In genomic region chr20:49285233-49285668, GRCh38 we compare ENCODE assay signal across 15 cellular contexts. TPM values are rescaled to one million over a fixed set of nuclear protein-coding genes. Genes with fewer than 3 reads are reported as not detected.
DNase-seq lines count a peak whose midpoint lies in the region; ATAC-seq, FAIRE-seq and TF ChIP-seq lines count a peak whose summit lies in the region.
"Had no signal": no experiment of that assay in that cellular context is flagged by ENCODE, and none has a peak within 500 bp of the region (broad histone marks: within the 10 kb centered on the region; RNA-seq: fewer than 3 reads in every experiment).

No MANE protein-coding gene starts in this region.

- no peak overlapping the region for H3K56ac ChIP-seq in H1 (replicated peaks; ENCODE audit: insufficient read length, low read depth, low read length)

- H3K4me1 ChIP-seq in PC-9 (replicated peaks; ENCODE audit: insufficient read depth), result peaks cover 91% of the 10 kb centered on the region
- H3K4me1 ChIP-seq in H1 (replicated peaks in 1 of 4; ENCODE audit: control insufficient read depth in 3 of 4, insufficient read depth in 4 of 4, low read length in 3 of 4), result peaks cover 2 to 16% (median 13%) of the 10 kb centered on the region in 4 experiments; a peak in 6 of 7 replicates
- peaks cover 69% of the 10 kb centered on the region for H3K4me1 ChIP-seq in smooth muscle cell (ENCODE audit: low read depth)
- H3K4me1 ChIP-seq in upper lobe of left lung, result peaks cover 28 to 63% (median 47%) of the 10 kb centered on the region in 4 donors

- no peak for ATAC-seq in activated T-cell treated with anti-CD3 and anti-CD28 coated beads, Interleukin-2, amount 50 U/mL, for 72 hours (replicated peaks in 1 of 2)
- no peak for ATAC-seq in upper lobe of left lung (ENCODE audit: low FRiP score in 2 of 2)

- H3K4ac ChIP-seq in H1 (replicated peaks; ENCODE audit: insufficient read length, low read depth, low read length), result no peak overlapping the region

- peaks cover 69 to 88% of the 10 kb centered on the region in 2 donors for H3K36me3 Mint-ChIP-seq in activated T-cell treated with anti-CD3 and anti-CD28 coated beads, Interleukin-2, amount 50 U/mL, for 72 hours (ENCODE audit: insufficient read depth in 2 of 2)

- H2BK12ac ChIP-seq in H1 (ENCODE audit: low read depth, low read length), result no peak overlapping the region

- H3K79me1 ChIP-seq in H1 (ENCODE audit: low read depth, low read length), result no peaks in the 10 kb centered on the region; the same call in 1 of the 2 replicates

- H2BK5ac ChIP-seq in H1 (ENCODE audit: low read depth, low read length), result no peak overlapping the region

- H3K27me3 Mint-ChIP-seq in activated T-cell treated with anti-CD3 and anti-CD28 coated beads, Interleukin-2, amount 50 U/mL, for 72 hours (ENCODE audit: low read depth), result no peaks in the 10 kb centered on the region

- no peak for FAIRE-seq in H1 (lab: Jason Lieb, UNC)
- FAIRE-seq in GM19239 (lab: Jason Lieb, UNC), result no peak
- FAIRE-seq: GM12892 had no signal

- POLR2A ChIA-PET in PC-9 (lab: Charles Lee; ENCODE audit: unreplicated experiment), result no interaction called here
- POLR2A ChIA-PET in H1 (lab: Charles Lee; ENCODE audit: partially characterized antibody), result interaction anchor here (0.7 to 18.5 kb wide), 9 partner anchors 8 to 411 kb away, joined by 3 to 1132 read pairs (median 3); no protein-coding TSS in a partner anchor

- H3K9me2 ChIP-seq in PC-9 (ENCODE audit: insufficient read depth), result no peaks in the 10 kb centered on the region

- H3K36me3 ChIP-seq in PC-9 (ENCODE audit: low read depth) (peaks cover 94% of the 10 kb centered on the region), H1 (ENCODE audit: control insufficient read depth in 2 of 4, insufficient read depth in 4 of 4, low read length in 3 of 4) (peaks cover 77 to 100% (median 93%) of the 10 kb centered on the region in 4 experiments), smooth muscle cell (ENCODE audit: low read depth) (no peaks in the 10 kb centered on the region), upper lobe of left lung (peaks cover 60 to 100% (median 97%) of the 10 kb centered on the region in 4 donors)

- intact Hi-C loops in PC-9 (cut with micrococcal nuclease; ENCODE audit: unreplicated experiment), result no loop called here

- no peak overlapping the region for H4K5ac ChIP-seq in H1 (ENCODE audit: insufficient read length, low read depth, low read length)

- no peak for DNase-seq in activated T-cell treated with anti-CD3 and anti-CD28 coated beads, Interleukin-2, amount 50 U/mL, for 72 hours
- DNase-seq in activated T-cell treated with anti-CD3 and anti-CD28 coated beads for 4 hours (no peak), PC-9 (no peak), H1 (ENCODE audit: low read depth in 1 of 2, low spot score in 2 of 2) (no peak), smooth muscle cell (lab: John Stamatoyannopoulos, UW; ENCODE audit: unreplicated experiment) (no peak), upper lobe of left lung (no peak), SK-N-DZ (ENCODE audit: low spot score) (no peak), GM19239 (ENCODE audit: insufficient read length, low spot score) (no peak)
- DNase-seq: foreskin melanocyte; midbrain; NCI-H1417; OCI-M1; stimulated activated CD4-positive, alpha-beta T cell treated with anti-CD3 and anti-CD28 coated beads, Interleukin-12 subunit alpha, Interleukin-12 subunit beta, amount 100 ng/mL, for 4 hours had no signal

- H2BK20ac ChIP-seq in H1 (ENCODE audit: low read length), result no peak overlapping the region

- no peak overlapping the region for H3K14ac ChIP-seq in H1 (ENCODE audit: insufficient read length)

- H2BK120ac ChIP-seq in H1 (replicated peaks; ENCODE audit: low read depth, low read length), result no peak overlapping the region

- peak in 1 of 2 experiments; percentile 74; a peak in 2 of 3 replicates for TF ChIP-seq POLR2A in H1 (IDR thresholded peaks at IDR 0.05; ENCODE audit: control extremely low read depth in 1 of 2, low read depth in 2 of 2, low read length in 2 of 2)
- TF ChIP-seq POLR2A in upper lobe of left lung (IDR thresholded peaks at IDR 0.05), result no peak

- H3K79me2 ChIP-seq in PC-9 (ENCODE audit: low read depth) (peaks cover 86% of the 10 kb centered on the region), H1 (ENCODE audit: control insufficient read depth in 1 of 2, insufficient read depth in 2 of 2, low read length in 2 of 2) (peaks cover 45 to 79% of the 10 kb centered on the region in 2 experiments), smooth muscle cell (ENCODE audit: low read depth) (peaks cover 73% of the 10 kb centered on the region)

- H3K4me3 ChIP-seq in PC-9, result peak overlapping the region; percentile 98
- peak overlapping the region; percentile 4 to 89 (median 18); a peak in 5 of 8 replicates for H3K4me3 ChIP-seq in H1 (ENCODE audit: extremely low read depth in 1 of 4, insufficient read depth in 2 of 4, low read depth in 3 of 4, low read length in 4 of 4)
- peak overlapping the region; percentile 12 for H3K4me3 ChIP-seq in smooth muscle cell
- no peak overlapping the region for H3K4me3 ChIP-seq in upper lobe of left lung
- H3K4me3 ChIP-seq: cardiac muscle cell had no signal

- TF ChIP-seq CTCF in PC-9 (conservative IDR thresholded peaks at IDR 0.05), result no peak
- TF ChIP-seq CTCF in H1 (IDR thresholded peaks at IDR 0.05; ENCODE audit: control extremely low read depth in 1 of 3, insufficient read depth in 1 of 3, low read depth in 1 of 3, low read length in 3 of 3), result no peak
- no peak for TF ChIP-seq CTCF in smooth muscle cell (IDR thresholded peaks at IDR 0.05; ENCODE audit: borderline replicate concordance, insufficient read depth, poor library complexity, severe bottlenecking)
- no peak for TF ChIP-seq CTCF in upper lobe of left lung (IDR thresholded peaks at IDR 0.05)

- WGBS in H1 (ENCODE audit: extremely low coverage in 1 of 2, insufficient coverage in 1 of 2, insufficient read length in 1 of 2, insufficient replicate concordance in 2 of 2, low coverage in 1 of 2, low lambda C conversion rate in 2 of 2, missing lambda C conversion rate in 1 of 2), 2 experiments, result 54% methylated on average over 1 of the region's 1 CpG; no CpG with 5 or more reads in 1 of the 2 experiments
- 65% methylated on average over 1 of the region's 1 CpG for WGBS in smooth muscle cell (ENCODE audit: low lambda C conversion rate)
- WGBS in upper lobe of left lung, 2 donors, result 79 to 97% methylated on average over 1 of the region's 1 CpG

- H3K9me3 Mint-ChIP-seq in activated T-cell treated with anti-CD3 and anti-CD28 coated beads, Interleukin-2, amount 50 U/mL, for 72 hours, result peaks cover 5 to 20% of the 10 kb centered on the region in 2 donors

- H3K4me3 Mint-ChIP-seq in activated T-cell treated with anti-CD3 and anti-CD28 coated beads, Interleukin-2, amount 50 U/mL, for 72 hours, result peak overlapping the region; percentile 27 to 100

- no peak overlapping the region for H2AK5ac ChIP-seq in H1 (ENCODE audit: low read depth, low read length)

- H3K23me2 ChIP-seq in H1 (ENCODE audit: low read depth, low read length), result peaks cover 31% of the 10 kb centered on the region

- TF ChIP-seq RAD21 in H1 (IDR thresholded peaks at IDR 0.05 in 1 of 2, conservative IDR thresholded peaks at IDR 0.05 in 1 of 2; ENCODE audit: low read depth in 2 of 2, low read length in 2 of 2), result no peak

- TF ChIP-seq EP300 in H1 (IDR thresholded peaks at IDR 0.05; ENCODE audit: borderline replicate concordance in 1 of 2, low read depth in 2 of 2, low read length in 2 of 2) (no peak), upper lobe of left lung (IDR thresholded peaks at IDR 0.05) (no peak)

- peak overlapping the region in 3 of 4 experiments; percentile 5 to 68 (median 45); a peak in 4 of 7 replicates for H3K9ac ChIP-seq in H1 (replicated peaks in 1 of 4; ENCODE audit: extremely low read depth in 1 of 4, low read depth in 3 of 4, low read length in 3 of 4)
- H3K9ac ChIP-seq in smooth muscle cell (ENCODE audit: low read depth), result peak overlapping the region; percentile 29

- H3K18ac ChIP-seq in H1 (ENCODE audit: extremely low read depth, low read length), result no peak overlapping the region

- H3K23ac ChIP-seq in H1 (ENCODE audit: insufficient read length), result no peak overlapping the region

- H3K27ac ChIP-seq in PC-9 (peak overlapping the region; percentile 82), H1 (ENCODE audit: low read depth, low read length) (no peak overlapping the region), smooth muscle cell (ENCODE audit: low read depth) (peak overlapping the region; percentile 97), upper lobe of left lung (no peak overlapping the region)

- H4K20me1 ChIP-seq in PC-9 (ENCODE audit: insufficient read depth), result peaks cover 100% of the 10 kb centered on the region
- peaks cover 56 to 66% of the 10 kb centered on the region in 2 experiments for H4K20me1 ChIP-seq in H1 (replicated peaks in 1 of 2; ENCODE audit: control insufficient read depth in 1 of 2, insufficient read depth in 2 of 2, low read length in 2 of 2)
- peaks cover 100% of the 10 kb centered on the region for H4K20me1 ChIP-seq in smooth muscle cell (ENCODE audit: low read depth)

- H3F3A ChIP-seq in PC-9 (ENCODE audit: insufficient read depth, low read depth) (peaks cover 100% of the 10 kb centered on the region), smooth muscle cell (ENCODE audit: low read depth) (peaks cover 65% of the 10 kb centered on the region)

- no peak overlapping the region for H2BK15ac ChIP-seq in H1 (ENCODE audit: low read length)

- peaks cover 73% of the 10 kb centered on the region for H3K4me1 Mint-ChIP-seq in activated T-cell treated with anti-CD3 and anti-CD28 coated beads, Interleukin-2, amount 50 U/mL, for 72 hours (ENCODE audit: low read depth)

- peak overlapping the region; percentile 96 for H3K27ac Mint-ChIP-seq in activated T-cell treated with anti-CD3 and anti-CD28 coated beads, Interleukin-2, amount 50 U/mL, for 72 hours

- no peak overlapping the region for H4K8ac ChIP-seq in H1 (ENCODE audit: extremely low read depth, insufficient read depth, low read length)

- no peak overlapping the region for H4K91ac ChIP-seq in H1 (replicated peaks; ENCODE audit: insufficient read length, low read length)

- H3K9me3 ChIP-seq in PC-9 (ENCODE audit: insufficient read depth, low read depth) (peaks cover 69% of the 10 kb centered on the region), H1 (ENCODE audit: insufficient read depth in 2 of 2, low read depth in 1 of 2, low read length in 1 of 2) (no peaks in the 10 kb centered on the region), smooth muscle cell (replicated peaks; ENCODE audit: low read depth) (no peaks in the 10 kb centered on the region), upper lobe of left lung (peaks cover 12 to 61% (median 35%) of the 10 kb centered on the region in 4 donors)

- peak overlapping the region; percentile 92 for H3K4me2 ChIP-seq in PC-9
- peak overlapping the region; percentile 58 to 97 for H3K4me2 ChIP-seq in H1 (ENCODE audit: insufficient read depth in 1 of 2, low read depth in 2 of 2, low read length in 2 of 2)
- H3K4me2 ChIP-seq in smooth muscle cell, result peak overlapping the region; percentile 43

- peaks cover 18% of the 10 kb centered on the region for H3K27me3 ChIP-seq in PC-9 (ENCODE audit: insufficient read depth, low read depth)
- no peaks in the 10 kb centered on the region for H3K27me3 ChIP-seq in H1 (replicated peaks in 1 of 4; ENCODE audit: control insufficient read depth in 3 of 4, extremely low read depth in 1 of 4, insufficient read depth in 3 of 4, low read length in 3 of 4)
- no peaks in the 10 kb centered on the region for H3K27me3 ChIP-seq in smooth muscle cell (ENCODE audit: low read depth)
- H3K27me3 ChIP-seq in upper lobe of left lung, result no peaks in the 10 kb centered on the region
- H3K27me3 ChIP-seq: cardiac muscle cell had no signal

- H2AFZ ChIP-seq in PC-9 (no peak overlapping the region), H1 (ENCODE audit: low read length) (no peak overlapping the region), smooth muscle cell (ENCODE audit: low read depth) (no peak overlapping the region)

- CTCF ChIA-PET in PC-9 (lab: Charles Lee) (no interaction called here), H1 (lab: Charles Lee; ENCODE audit: partially characterized antibody) (interaction anchor here (0.6 to 1.3 kb wide), 4 partner anchors 35 to 45 kb away, joined by 3 read pairs; no protein-coding TSS in a partner anchor)

- BruUV-seq in PC-9 (replicated peaks; lab: Mats Ljungman, UMichigan), result no TSS peak

RNA-seq across cellular contexts. Expression of gene ZNFX1, which starts 7.4 kb away (rescaled TPM):
- total RNA-seq in activated T-cell treated with anti-CD3 and anti-CD28 coated beads, Interleukin-2, amount 50 U/mL, for 72 hours, result 10 to 100 TPM; 37.8 to 48.8 TPM
- total RNA-seq in PC-9 (2021), result 24.1 and 29.7 TPM in 2 replicates
- total RNA-seq in H1 (2021; fragmentation: NEBNext Ultra II Directional; extraction: Animal tissue kit (Norgen Biotek cat#: 25700)), result 11.3 and 13.0 TPM in 2 replicates
- polyA plus RNA-seq in H1 (2011; rRNA removed), result 3.1 and 3.4 TPM in 2 replicates
- polyA plus RNA-seq in H1 (2011; cell fraction: cytosol; rRNA removed), result 3.0 TPM
- 4.0 TPM for polyA plus RNA-seq in H1 (2011; cell fraction: nucleus; rRNA removed)
- polyA plus RNA-seq in H1 (2012, experiment 1 of 2), result 6.4 to 8.0 TPM (median 7.3 TPM) in 4 replicates
- 1.5 TPM for polyA plus RNA-seq in H1 (2012, experiment 2 of 2)
- 5.6 TPM for polyA plus RNA-seq in H1 (2013, experiment 1 of 2)
- polyA plus RNA-seq in H1 (2013, experiment 2 of 2), result 5.2 TPM
- polyA minus RNA-seq in H1 (2011; rRNA and poly(A)+ RNA removed), result 9.0 and 12.8 TPM in 2 replicates
- 5.4 TPM for polyA minus RNA-seq in H1 (2011; cell fraction: cytosol; rRNA and poly(A)+ RNA removed)
- 7.1 TPM for polyA minus RNA-seq in H1 (2011; cell fraction: nucleus; rRNA and poly(A)+ RNA removed)
- 15.9 and 17.4 TPM in 2 replicates for total RNA-seq in smooth muscle cell
- polyA plus RNA-seq in smooth muscle cell, result 16.4 and 18.0 TPM in 2 replicates
- total RNA-seq in upper lobe of left lung, result 10 to 100 TPM; 39.3 to 64.6 (median 42.4) TPM
- 5.2 and 6.0 TPM in 2 replicates for polyA plus RNA-seq in SK-N-DZ (2014; cell fraction: cytosol; rRNA removed)
- polyA plus RNA-seq in SK-N-DZ (2014; cell fraction: nucleus; rRNA removed), result 5.4 and 7.8 TPM in 2 replicates

Comparison
In these comparisons a context has a peak if more than half of its experiments do, and no peak if none do; other contexts are left out.
1. H3K27ac ChIP-seq: peak in PC-9 (single experiment) and smooth muscle cell (single experiment); none in H1 (single experiment) and upper lobe of left lung (0 of 4).
2. H3K4me3 ChIP-seq: peak in PC-9 (single experiment), H1 (4 of 4) and smooth muscle cell (single experiment); none in upper lobe of left lung (0 of 4).
3. Peak in every context shown above with its lines, with median percentiles within 50 percentile points of each other: H3K4me2 ChIP-seq.